ENCODE assay signal across 20 cellular contexts in the genomic region with DNA sequence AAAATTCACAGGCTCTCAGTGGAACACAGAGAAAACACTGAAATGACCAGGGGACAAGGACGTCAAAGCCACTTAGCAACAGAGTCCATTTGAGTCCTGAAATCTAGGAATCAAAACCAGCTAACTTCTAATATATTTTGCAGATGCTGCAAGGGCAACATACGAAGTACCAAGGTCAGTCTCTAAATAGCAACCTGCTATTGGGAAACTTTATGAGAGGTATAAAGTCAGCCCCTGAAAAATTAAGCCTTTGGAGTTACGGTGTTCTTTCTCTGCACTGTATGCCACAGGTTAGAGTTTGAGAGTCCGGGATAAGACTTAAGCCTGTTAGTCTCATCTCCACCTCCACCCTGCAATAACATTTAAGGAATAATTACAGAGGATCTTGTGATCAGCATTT. TPM values are rescaled to one million over a fixed set of nuclear protein-coding genes. Genes with fewer than 3 reads are reported as not detected.
DNase-seq lines count a peak whose midpoint lies in the region; ATAC-seq, FAIRE-seq and TF ChIP-seq lines count a peak whose summit lies in the region.
"Had no signal": no experiment of that assay in that cellular context is flagged by ENCODE, and none has a peak within 500 bp of the region (broad histone marks: within the 10 kb centered on the region; RNA-seq: fewer than 3 reads in every experiment).

No MANE protein-coding gene starts in this region.

- ATAC-seq in activated T-cell treated with anti-CD3 and anti-CD28 coated beads, Interleukin-2, amount 50 U/mL, for 72 hours (replicated peaks in 1 of 2), result no peak
- ATAC-seq in HepG2, result 0 out of 3 replicates have a peak, but pooled peaks have one; percentile 6
- ATAC-seq in stimulated activated effector memory CD8-positive, alpha-beta T cell treated with anti-CD3 and anti-CD28 coated beads, Interleukin-12 subunit alpha, Interleukin-12 subunit beta, amount 100 ng/mL, for 72 hours, result no peak
- ATAC-seq: gastroesophageal sphincter, HCT116, Panc1 had no signal

- TF ChIP-seq EP300 in HepG2 (IDR thresholded peaks at IDR 0.05; ENCODE audit: low read depth in 2 of 2, low read length in 2 of 2) (no peak), HepG2 (CRISPR knock-in tag; IDR thresholded peaks at IDR 0.05; ENCODE audit: borderline replicate concordance) (no peak)

- POLR2A ChIA-PET in HepG2 (lab: Yijun Ruan, JAX), result interaction anchor here (3.0 kb wide), 1 partner anchor 17 kb away, joined by 12 read pairs; no protein-coding TSS in a partner anchor

- H3K36me3 ChIP-seq in Peyer's patch, result peaks cover 0 to 51% (median 0%) of the 10 kb centered on the region in 3 donors
- peaks cover 10 to 30% of the 10 kb centered on the region in 2 experiments for H3K36me3 ChIP-seq in HepG2 (replicated peaks in 1 of 2; ENCODE audit: control insufficient read depth in 1 of 2, insufficient read depth in 2 of 2, low read length in 2 of 2)

- TF ChIP-seq POLR2A in Peyer's patch (IDR thresholded peaks at IDR 0.05), result no peak
- no peak for TF ChIP-seq POLR2A in HepG2 (IDR thresholded peaks at IDR 0.05; ENCODE audit: insufficient read depth in 1 of 2, low read depth in 2 of 2, low read length in 2 of 2)

- H3K4me1 ChIP-seq in Peyer's patch, result peaks cover 0 to 18% (median 5%) of the 10 kb centered on the region in 4 donors
- peaks cover 83% of the 10 kb centered on the region for H3K4me1 ChIP-seq in HepG2 (ENCODE audit: insufficient read depth, low read length)

- H3K4me3 ChIP-seq in Peyer's patch (no peak overlapping the region), HepG2 (replicated peaks in 1 of 3; ENCODE audit: insufficient read depth in 1 of 3, low read depth in 2 of 3, low read length in 3 of 3) (no peak overlapping the region)
- H3K4me3 ChIP-seq: gastroesophageal sphincter had no signal

- H2AFZ ChIP-seq in HepG2 (ENCODE audit: low read length), result no peak overlapping the region

- in situ Hi-C loops in HepG2 (cut with HindIII; ENCODE audit: extremely low pct_ligation_motif_present, low pct_unique_long_range_greater_than_20kb), result no loop called here

- TF ChIP-seq RAD21 in HepG2 (CRISPR knock-in tag; IDR thresholded peaks at IDR 0.05), result no peak

- CTCF ChIA-PET in HepG2 (lab: Yijun Ruan, JAX; ENCODE audit: low intra/inter-chr PET ratio, low total read pairs), result no interaction called here

- intact Hi-C loops in HepG2 (cut with micrococcal nuclease; ENCODE audit: unreplicated experiment) (no loop called here), head of caudate nucleus (cut with DNase I) (no loop called here)

- no peaks in the 10 kb centered on the region for H3K27me3 ChIP-seq in Peyer's patch
- H3K27me3 ChIP-seq in HepG2 (ENCODE audit: control insufficient read depth in 1 of 2, insufficient read depth in 2 of 2, low read length in 2 of 2), result no peaks in the 10 kb centered on the region
- H3K27me3 ChIP-seq: gastroesophageal sphincter had no signal

- H3K9ac ChIP-seq in HepG2 (ENCODE audit: insufficient read depth, low read depth, low read length), result peak overlapping the region; percentile 32

- peak overlapping the region; percentile 13 for H3K4me2 ChIP-seq in HepG2 (ENCODE audit: low read depth, low read length)

- no peak for DNase-seq in activated T-cell treated with anti-CD3 and anti-CD28 coated beads, Interleukin-2, amount 50 U/mL, for 72 hours
- DNase-seq in activated T-cell treated with anti-CD3 and anti-CD28 coated beads, Interleukin-2, amount 50 U/mL, for 48 hours, result no peak
- DNase-seq in Peyer's patch, result no peak
- no peak for DNase-seq in HepG2 (ENCODE audit: low spot score)
- DNase-seq in stimulated activated effector memory CD8-positive, alpha-beta T cell treated with anti-CD3 and anti-CD28 coated beads, Interleukin-12 subunit alpha, Interleukin-12 subunit beta, amount 100 ng/mL, for 72 hours (ENCODE audit: low spot score in 2 of 2), result no peak
- DNase-seq in head of caudate nucleus, result no peak
- DNase-seq in hypothalamus (lab: John Stamatoyannopoulos, UW), result no peak
- no peak for DNase-seq in islet precursor cell
- DNase-seq: activated naive CD4-positive, alpha-beta T cell treated with Interleukin-2 at 50 U/mL for 16 hours; erythroblast; mesendoderm; NCI-H1417; NCI-H2171; NCI-H774; stimulated activated naive CD8-positive, alpha-beta T cell treated with anti-CD3 and anti-CD28 coated beads, Interleukin-15, amount 100 ng/mL, for 72 hours had no signal

- peak overlapping the region in 1 of 2 donors; percentile 70 for H3K4me3 Mint-ChIP-seq in activated T-cell treated with anti-CD3 and anti-CD28 coated beads, Interleukin-2, amount 50 U/mL, for 72 hours
- peak overlapping the region; percentile 64 for H3K4me3 Mint-ChIP-seq in stimulated activated effector memory CD8-positive, alpha-beta T cell treated with anti-CD3 and anti-CD28 coated beads, Interleukin-12 subunit alpha, Interleukin-12 subunit beta, amount 100 ng/mL, for 72 hours
- H3K4me3 Mint-ChIP-seq: brain had no signal

- H3K27ac ChIP-seq in Peyer's patch (peak overlapping the region; percentile 4 to 31 (median 10)), HepG2 (ENCODE audit: extremely low read length, insufficient read depth, low read length) (peak overlapping the region; percentile 74)
- H3K27ac ChIP-seq: gastroesophageal sphincter had no signal

- no peaks in the 10 kb centered on the region for H3K9me3 ChIP-seq in Peyer's patch
- H3K9me3 ChIP-seq in HepG2 (ENCODE audit: low read length), result no peaks in the 10 kb centered on the region
- H3K9me3 ChIP-seq: gastroesophageal sphincter had no signal

- peak overlapping the region; percentile 94 for H3K27ac Mint-ChIP-seq in activated T-cell treated with anti-CD3 and anti-CD28 coated beads, Interleukin-2, amount 50 U/mL, for 72 hours
- H3K27ac Mint-ChIP-seq in stimulated activated effector memory CD8-positive, alpha-beta T cell treated with anti-CD3 and anti-CD28 coated beads, Interleukin-12 subunit alpha, Interleukin-12 subunit beta, amount 100 ng/mL, for 72 hours, result peak overlapping the region; percentile 88

- FAIRE-seq in HepG2 (lab: Jason Lieb, UNC), result no peak
- FAIRE-seq: urothelium cell line had no signal

- peaks cover 31% of the 10 kb centered on the region for H3K4me1 Mint-ChIP-seq in activated T-cell treated with anti-CD3 and anti-CD28 coated beads, Interleukin-2, amount 50 U/mL, for 72 hours (ENCODE audit: low read depth)
- H3K4me1 Mint-ChIP-seq in stimulated activated effector memory CD8-positive, alpha-beta T cell treated with anti-CD3 and anti-CD28 coated beads, Interleukin-12 subunit alpha, Interleukin-12 subunit beta, amount 100 ng/mL, for 72 hours, result peaks cover 53% of the 10 kb centered on the region

- H3K79me2 ChIP-seq in HepG2 (ENCODE audit: insufficient read depth, low read length), result peaks cover 39% of the 10 kb centered on the region

- H3K36me3 Mint-ChIP-seq in activated T-cell treated with anti-CD3 and anti-CD28 coated beads, Interleukin-2, amount 50 U/mL, for 72 hours (ENCODE audit: insufficient read depth in 2 of 2), result peaks cover 8 to 10% of the 10 kb centered on the region in 2 donors
- peaks cover 77% of the 10 kb centered on the region for H3K36me3 Mint-ChIP-seq in stimulated activated effector memory CD8-positive, alpha-beta T cell treated with anti-CD3 and anti-CD28 coated beads, Interleukin-12 subunit alpha, Interleukin-12 subunit beta, amount 100 ng/mL, for 72 hours

- 73% methylated on average over 4 of the region's 4 CpGs for WGBS in HepG2 (ENCODE audit: low lambda C conversion rate)

- BruUV-seq in HepG2 (replicated peaks; lab: Mats Ljungman, UMichigan), result no TSS peak

- no peak for TF ChIP-seq CTCF in Peyer's patch (IDR thresholded peaks at IDR 0.05)
- no peak for TF ChIP-seq CTCF in HepG2 (CRISPR knock-in tag; IDR thresholded peaks at IDR 0.05)

- H3K9me3 Mint-ChIP-seq in activated T-cell treated with anti-CD3 and anti-CD28 coated beads, Interleukin-2, amount 50 U/mL, for 72 hours, result no peaks in the 10 kb centered on the region
- H3K9me3 Mint-ChIP-seq in stimulated activated effector memory CD8-positive, alpha-beta T cell treated with anti-CD3 and anti-CD28 coated beads, Interleukin-12 subunit alpha, Interleukin-12 subunit beta, amount 100 ng/mL, for 72 hours, result no peaks in the 10 kb centered on the region
- H3K9me3 Mint-ChIP-seq: brain; stimulated activated naive CD8-positive, alpha-beta T cell treated with anti-CD3 and anti-CD28 coated beads, Interleukin-15, amount 100 ng/mL, for 72 hours had no signal

- no peaks in the 10 kb centered on the region for H3K27me3 Mint-ChIP-seq in activated T-cell treated with anti-CD3 and anti-CD28 coated beads, Interleukin-2, amount 50 U/mL, for 72 hours (ENCODE audit: low read depth)
- H3K27me3 Mint-ChIP-seq: brain; stimulated activated naive CD8-positive, alpha-beta T cell treated with anti-CD3 and anti-CD28 coated beads, Interleukin-15, amount 100 ng/mL, for 72 hours had no signal

- H4K20me1 ChIP-seq in HepG2 (ENCODE audit: insufficient read depth, low read length), result peaks cover 10% of the 10 kb centered on the region; the same call in 1 of the 2 replicates

TF ChIP-seq in HepG2, 621 proteins besides CTCF, POLR2A, EP300 and RAD21:
- TF ChIP-seq BCL6 (CRISPR knock-in tag; IDR thresholded peaks at IDR 0.05) (peak; percentile 24; the same call in 1 of the 2 replicates), ZSCAN25 (CRISPR knock-in tag; IDR thresholded peaks at IDR 0.05) (no peak)

RNA-seq across cellular contexts. Expression of a gene that starts 13.3 kb away (rescaled TPM):
- 10 to 100 TPM; 29.3 to 32.4 TPM for total RNA-seq in activated T-cell treated with anti-CD3 and anti-CD28 coated beads, Interleukin-2, amount 50 U/mL, for 72 hours
- total RNA-seq in Peyer's patch, result 10 to 100 TPM; 62.7 to 80.1 (median 71.3) TPM
- total RNA-seq in HepG2 (2016; rRNA removed; fragmentation: Illumina TruSeq; extraction: Trizol), result 28.6 and 46.5 TPM in 2 replicates
- total RNA-seq in HepG2 (2016; cell fraction: cytosol; rRNA removed; fragmentation: Illumina TruSeq; extraction: Trizol; ENCODE audit: low read depth), result 8.3 and 10.0 TPM in 2 replicates
- total RNA-seq in HepG2 (2016; cell fraction: insoluble cytoplasmic fraction; rRNA removed; fragmentation: Illumina TruSeq; extraction: Trizol), result 22.8 and 44.6 TPM in 2 replicates
- total RNA-seq in HepG2 (2016; cell fraction: membrane; rRNA removed; fragmentation: Illumina TruSeq; extraction: Trizol), result 11.8 and 17.8 TPM in 2 replicates
- total RNA-seq in HepG2 (2016; cell fraction: nucleus; rRNA removed; fragmentation: Illumina TruSeq; extraction: Trizol), result 80.8 and 107 TPM in 2 replicates
- polyA plus RNA-seq in HepG2 (2011; rRNA removed), result 114 and 121 TPM in 2 replicates
- polyA plus RNA-seq in HepG2 (2011; cell fraction: cytosol; rRNA removed), result 149 and 162 TPM in 2 replicates
- 224 and 235 TPM in 2 replicates for polyA plus RNA-seq in HepG2 (2011; cell fraction: nucleus; rRNA removed)
- 89.5 and 105 TPM in 2 replicates for polyA plus RNA-seq in HepG2 (2012)
- 2.8 and 3.1 TPM in 2 replicates for polyA plus RNA-seq in HepG2 (2016; cell fraction: cytosol; fragmentation: Illumina TruSeq; extraction: Trizol; ENCODE audit: low read depth)
- polyA plus RNA-seq in HepG2 (2016; cell fraction: insoluble cytoplasmic fraction; fragmentation: Illumina TruSeq; extraction: Trizol; ENCODE audit: low read depth), result 16.2 and 18.5 TPM in 2 replicates
- 4.5 and 6.4 TPM in 2 replicates for polyA plus RNA-seq in HepG2 (2016; cell fraction: membrane; fragmentation: Illumina TruSeq; extraction: Trizol; ENCODE audit: low read depth)
- 80.1 and 82.3 TPM in 2 replicates for polyA plus RNA-seq in HepG2 (2016; cell fraction: nucleus; fragmentation: Illumina TruSeq; extraction: Trizol; ENCODE audit: insufficient read depth, low read depth)
- 256 and 622 TPM in 2 replicates for polyA minus RNA-seq in HepG2 (2011; rRNA and poly(A)+ RNA removed; ENCODE audit: low replicate concordance)
- polyA minus RNA-seq in HepG2 (2011; cell fraction: cytosol; rRNA and poly(A)+ RNA removed), result 144 and 165 TPM in 2 replicates
- 343 and 354 TPM in 2 replicates for polyA minus RNA-seq in HepG2 (2011; cell fraction: nucleus; rRNA and poly(A)+ RNA removed)
